15 cellular contexts compared by ENCODE assay signal in genomic region chrX:135536883-135537282, GRCh38. TPM values are rescaled to one million over a fixed set of nuclear protein-coding genes. Genes with fewer than 3 reads are reported as not detected.
DNase-seq lines count a peak whose midpoint lies in the region; ATAC-seq, FAIRE-seq and TF ChIP-seq lines count a peak whose summit lies in the region.
"Had no signal": no experiment of that assay in that cellular context is flagged by ENCODE, and none has a peak within 500 bp of the region (broad histone marks: within the 10 kb centered on the region; RNA-seq: fewer than 3 reads in every experiment).

No MANE protein-coding gene starts in this region.

- no peaks in the 10 kb centered on the region for H3K4me1 ChIP-seq in A549
- peaks cover 0 to 33% of the 10 kb centered on the region in 2 experiments; a peak in 3 of 5 replicates for H3K4me1 ChIP-seq in K562 (replicated peaks in 1 of 2; ENCODE audit: control insufficient read depth in 2 of 2, insufficient read depth in 2 of 2, low read length in 2 of 2)
- H3K4me1 ChIP-seq in aorta (ENCODE audit: control insufficient read depth in 1 of 2, insufficient read depth in 2 of 2, low read length in 2 of 2): no peaks in the 10 kb centered on the region

- intact Hi-C loops in K562 (cut with micrococcal nuclease) (no loop called here), aorta (cut with DNase I) (no loop called here)

- TF ChIP-seq POLR2A in A549 (IDR thresholded peaks at IDR 0.05; ENCODE audit: low read length) (no peak), K562 (conservative IDR thresholded peaks at IDR 0.05) (no peak)

- TF ChIP-seq CTCF in A549 (IDR thresholded peaks at IDR 0.05): no peak
- TF ChIP-seq CTCF in K562 (IDR thresholded peaks at IDR 0.05 in 2 of 3, conservative IDR thresholded peaks at IDR 0.05 in 1 of 3; ENCODE audit: insufficient read depth in 2 of 3, low read depth in 1 of 3, low read length in 3 of 3): no peak
- no peak for TF ChIP-seq CTCF in GM10266 (IDR thresholded peaks at IDR 0.05; ENCODE audit: control insufficient read depth, insufficient read depth, low read depth, missing control alignments)

- ATAC-seq in A549 (no peak), GM18520 (IDR thresholded peaks at IDR 0.05; ENCODE audit: unreplicated experiment) (peak; percentile 60), K562 (peak; percentile 50), aorta (ENCODE audit: low FRiP score) (no peak), HG03280 (IDR thresholded peaks at IDR 0.05; ENCODE audit: unreplicated experiment) (no peak)

- no TSS peak for BruUV-seq in K562 (replicated peaks; lab: Mats Ljungman, UMichigan)

- H3K4me2 ChIP-seq in A549 (no peak overlapping the region), K562 (ENCODE audit: insufficient read depth, low read length) (no peak overlapping the region; the same call in 1 of the 2 replicates)

- TF ChIP-seq EP300 in A549 (IDR thresholded peaks at IDR 0.05) (no peak), K562 (IDR thresholded peaks at IDR 0.05; ENCODE audit: low read length) (no peak)

- H2AFZ ChIP-seq in K562 (ENCODE audit: low read depth, low read length): 0 out of 2 replicates have a peak overlapping the region, but pooled peaks have one; percentile 14

- H4K20me1 ChIP-seq in K562 (replicated peaks; ENCODE audit: control insufficient read depth, insufficient read depth, low read length): no peaks in the 10 kb centered on the region

- FAIRE-seq in A549 (lab: Jason Lieb, UNC) (peak; percentile 23), K562 (lab: Jason Lieb, UNC) (no peak)
- FAIRE-seq: endometrium, GM12892 had no signal

- peak overlapping the region in 1 of 2 experiments; percentile 24; a peak in 1 of 4 replicates for H3K9ac ChIP-seq in K562 (ENCODE audit: insufficient read depth in 1 of 2, low read depth in 2 of 2, low read length in 2 of 2)

- H3K4me3 ChIP-seq in A549 (no peak overlapping the region), K562 (no peak overlapping the region), aorta (ENCODE audit: low read length in 2 of 2) (no peak overlapping the region)
- H3K4me3 ChIP-seq: right atrium auricular region, SK-N-MC, stomach had no signal

- no peak for DNase-seq in A549 (ENCODE audit: low read depth in 1 of 2, low spot score in 1 of 2)
- peak; percentile 29 for DNase-seq in KBM-7
- no peak for DNase-seq in K562 (ENCODE audit: extremely low read depth in 1 of 4, low spot score in 3 of 4)
- DNase-seq in cerebellar nuclear complex (lab: John Stamatoyannopoulos, UW): no peak
- no peak for DNase-seq in aorta
- DNase-seq in GM10266 (ENCODE audit: extremely low spot score): no peak
- DNase-seq: head of caudate nucleus; stimulated activated CD4-positive, alpha-beta T cell treated with anti-CD3 and anti-CD28 coated beads, Interleukin-4, amount 100 ng/mL, for 4 hours; stomach had no signal

- H3K36me3 ChIP-seq in K562 (ENCODE audit: control insufficient read depth, insufficient read depth, low read length) (peaks cover 11% of the 10 kb centered on the region), aorta (ENCODE audit: control insufficient read depth in 1 of 2, insufficient read depth in 2 of 2, low read length in 1 of 2) (no peaks in the 10 kb centered on the region)
- H3K36me3 ChIP-seq: right atrium auricular region, stomach had no signal

- H3K27ac ChIP-seq in A549: no peak overlapping the region
- H3K27ac ChIP-seq in K562 (ENCODE audit: extremely low read depth, low read depth, low read length): no peak overlapping the region; the same call in 1 of the 3 replicates
- H3K27ac ChIP-seq in aorta (ENCODE audit: low read depth in 1 of 2, low read length in 2 of 2): no peak overlapping the region
- H3K27ac ChIP-seq: right atrium auricular region, SK-N-MC, stomach had no signal

- H3K27me3 ChIP-seq in K562 (ENCODE audit: control insufficient read depth in 2 of 2, insufficient read depth in 2 of 2, low read length in 2 of 2) (no peaks in the 10 kb centered on the region), aorta (ENCODE audit: control insufficient read depth in 1 of 2, insufficient read depth in 2 of 2, low read length in 1 of 2) (no peaks in the 10 kb centered on the region)
- H3K27me3 ChIP-seq: right atrium auricular region, stomach had no signal

- in situ Hi-C loops in KBM-7 (cut with MboI; ENCODE audit: low pct_unique_long_range_greater_than_20kb, low sequenced_read_pairs) (no loop called here), K562 (cut with MboI) (no loop called here)

- H3K9me3 ChIP-seq in A549 (no peaks in the 10 kb centered on the region), K562 (replicated peaks; ENCODE audit: control insufficient read depth, insufficient read depth, low read depth, low read length) (no peaks in the 10 kb centered on the region), aorta (ENCODE audit: control insufficient read depth, low read length) (no peaks in the 10 kb centered on the region)
- H3K9me3 ChIP-seq: right atrium auricular region, stomach had no signal

- peaks cover 73% of the 10 kb centered on the region for H3K79me2 ChIP-seq in K562 (ENCODE audit: control insufficient read depth, insufficient read depth, low read length)

- POLR2A ChIA-PET in A549 (lab: Yijun Ruan, JAX): no interaction called here
- POLR2A ChIA-PET in K562 (lab: Yijun Ruan, JAX): interaction anchor here (1.1 kb wide), 1 partner anchor 11 kb away, joined by 3 read pairs; no protein-coding TSS in a partner anchor

- no peaks in the 10 kb centered on the region for H3K9me1 ChIP-seq in K562 (ENCODE audit: control insufficient read depth, insufficient read depth, low read length)

- CTCF ChIA-PET in A549 (lab: Yijun Ruan, JAX) (no interaction called here), K562 (lab: Yijun Ruan, JAX; ENCODE audit: low intra/inter-chr PET ratio) (no interaction called here)

- TF ChIP-seq RAD21 in A549 (conservative IDR thresholded peaks at IDR 0.05 in 1 of 2, IDR thresholded peaks at IDR 0.05 in 1 of 2) (no peak), K562 (CRISPR knock-in tag; conservative IDR thresholded peaks at IDR 0.05 in 1 of 2, IDR thresholded peaks at IDR 0.05 in 1 of 2) (no peak)

TF ChIP-seq in A549, 52 proteins besides CTCF, POLR2A, EP300 and RAD21:
- no peak for TF ChIP-seq EHF (CRISPR knock-in tag; IDR thresholded peaks at IDR 0.05)
- no peak for TF ChIP-seq HOXA7 (CRISPR knock-in tag; IDR thresholded peaks at IDR 0.05)
- no peak for TF ChIP-seq CBX8 (IDR thresholded peaks at IDR 0.05)
- TF ChIP-seq KDM1A (IDR thresholded peaks at IDR 0.05; ENCODE audit: low read depth): no peak
- TF ChIP-seq FOXS1 (CRISPR knock-in tag; IDR thresholded peaks at IDR 0.05): no peak
- TF ChIP-seq BHLHE40 (IDR thresholded peaks at IDR 0.05; ENCODE audit: low read depth, low read length): no peak
- TF ChIP-seq TFCP2L1 (CRISPR knock-in tag; IDR thresholded peaks at IDR 0.05): no peak
- no peak for TF ChIP-seq NFE2L2 (conservative IDR thresholded peaks at IDR 0.05; ENCODE audit: low read length)

TF ChIP-seq in K562, 482 proteins besides CTCF, POLR2A, EP300 and RAD21:
- TF ChIP-seq PRPF4 (IDR thresholded peaks at IDR 0.05; ENCODE audit: insufficient read depth, low read depth, low read length, poor library complexity, severe bottlenecking) (no peak), ZKSCAN3 (CRISPR knock-in tag; IDR thresholded peaks at IDR 0.05) (no peak), ARID3B (CRISPR knock-in tag; IDR thresholded peaks at IDR 0.05; ENCODE audit: borderline replicate concordance) (no peak), CGGBP1 (CRISPR knock-in tag; IDR thresholded peaks at IDR 0.05) (no peak), MIER1 (IDR thresholded peaks at IDR 0.05; ENCODE audit: low read depth) (no peak), FOXJ3 (CRISPR knock-in tag; IDR thresholded peaks at IDR 0.05) (no peak), CBFB (CRISPR knock-in tag; IDR thresholded peaks at IDR 0.05) (no peak)
TF ChIP-seq in K562: peak in this region for 0.

RNA-seq across cellular contexts. Expression of gene INTS6L, which starts 16.4 kb away (rescaled TPM):
- polyA plus RNA-seq in A549 (2011; rRNA removed) (0.40 and 0.46 TPM in 2 replicates), A549 (2017; fragmentation: RNase III; extraction: RNeasy Plus Mini Kit Qiagen cat#74134 plus additional on column Dnase treatment) (0.16 to 0.30 TPM (median 0.19 TPM) in 3 replicates), K562 (2011; rRNA removed) (29.6 and 41.7 TPM in 2 replicates), K562 (2014; fragmentation: Illumina TruSeq; extraction: Trizol) (25.8 and 31.5 TPM in 2 replicates), K562 (2014; fragmentation: Nextera tagmentation; extraction: Ambion mirVana) (10 to 100 TPM in 1 of 2 experiments, 1 to 10 TPM in 1; 6.1 to 10.8 TPM), K562 (2014; rRNA removed) (32.1 and 40.5 TPM in 2 replicates), aorta (10 to 100 TPM in 1 of 2 donors, 1 to 10 TPM in 1; 1.4 to 15.2 TPM)
- polyA plus RNA-seq in A549 (2012; cell fraction: cytosol; rRNA removed): 0.03 and 0.07 TPM in 2 replicates
- 0.10 and 0.15 TPM in 2 replicates for polyA plus RNA-seq in A549 (2012; cell fraction: nucleus; rRNA removed)
- 0.12 and 0.24 TPM in 2 replicates for polyA minus RNA-seq in A549 (2011; rRNA and poly(A)+ RNA removed)
- total RNA-seq in K562 (2011; cell fraction: chromatin; rRNA removed; ENCODE audit: low replicate concordance): 24.1 and 66.2 TPM in 2 replicates
- 14.2 and 18.3 TPM in 2 replicates for total RNA-seq in K562 (2011; cell fraction: nucleolus; rRNA removed)
- 26.8 and 37.5 TPM in 2 replicates for total RNA-seq in K562 (2011; cell fraction: nucleoplasm; rRNA removed)
- total RNA-seq in K562 (2014; rRNA removed) (16.0 and 17.1 TPM in 2 replicates), K562 (2014; rRNA removed; fragmentation: Illumina TruSeq; extraction: Trizol) (21.9 and 22.7 TPM in 2 replicates), K562 (2015; rRNA removed; fragmentation: Illumina TruSeq; extraction: Trizol) (42.0 and 44.9 TPM in 2 replicates), K562 (2021) (17.8 and 19.7 TPM in 2 replicates), aorta (10 to 100 TPM; 10.3 to 15.6 TPM)
- polyA plus RNA-seq in K562 (2011; cell fraction: cytosol; rRNA removed): 7.1 and 10.3 TPM in 2 replicates
- 89.0 and 93.3 TPM in 2 replicates for polyA plus RNA-seq in K562 (2011; cell fraction: nucleus; rRNA removed)
- 19.6 and 20.4 TPM in 2 replicates for polyA plus RNA-seq in K562 (2012)
- 16.4 and 17.2 TPM in 2 replicates for polyA minus RNA-seq in K562 (2011; rRNA and poly(A)+ RNA removed)
- 6.3 and 6.6 TPM in 2 replicates for polyA minus RNA-seq in K562 (2011; cell fraction: cytosol; rRNA and poly(A)+ RNA removed)
- 24.9 and 33.8 TPM in 2 replicates for polyA minus RNA-seq in K562 (2011; cell fraction: nucleus; rRNA and poly(A)+ RNA removed)

Comparison
In these comparisons a context has a peak if more than half of its experiments do, and no peak if none do; other contexts are left out.
1. ATAC-seq: peak in GM18520 (single experiment) and K562 (single experiment); none in A549 (0 of 2), aorta (single experiment) and HG03280 (single experiment).